42 cellular contexts compared by ENCODE assay signal in genomic region chr4:83214079-83214478, GRCh38.
"Had no signal": no experiment of that assay in that cellular context is flagged by ENCODE, and none has a peak within 500 bp of the region (broad histone marks: within the 10 kb centered on the region; RNA-seq: fewer than 3 reads in every experiment).

No MANE protein-coding gene starts in this region.

- H2AFZ ChIP-seq: PC-9 had no signal

- FAIRE-seq: bronchial epithelial cell, RCC 7860 had no signal

- H3K36me3 ChIP-seq: MG63 had no signal

- H3K4me3 ChIP-seq: MG63, PC-9 had no signal

- H3K9me3 Mint-ChIP-seq: activated naive CD4-positive, alpha-beta T cell treated with anti-CD3 and anti-CD28 coated beads for 36 hours; activated T-helper 17 cell treated with anti-CD3 and anti-CD28 coated beads, Interleukin-2, amount 50 U/mL, for 72 hours had no signal

- H3K9me3 ChIP-seq: MG63 had no signal

- H3K27me3 ChIP-seq: MG63 had no signal

- H3K4me2 ChIP-seq: PC-9 had no signal

- H3K27ac Mint-ChIP-seq: activated CD4-positive, alpha-beta memory T cell treated with anti-CD3 and anti-CD28 coated beads, Interleukin-2, amount 10 ng/mL, durations not matched to agents 7 days and 5 days; activated CD8-positive, alpha-beta memory T cell treated with anti-CD3 and anti-CD28 coated beads, Interleukin-2, amount 10 ng/mL, durations not matched to agents 7 days and 5 days; activated naive CD8-positive, alpha-beta T cell treated with anti-CD3 and anti-CD28 coated beads, Interleukin-2, amount 50 U/mL, for 24 hours; activated T-cell treated with anti-CD3 and anti-CD28 coated beads, Interleukin-2, amount 50 U/mL, for 72 hours; activated T-helper 17 cell treated with anti-CD3 and anti-CD28 coated beads, Interleukin-2, amount 50 U/mL, for 72 hours; brain had no signal

- H3K36me3 Mint-ChIP-seq: activated naive CD8-positive, alpha-beta T cell; brain had no signal

- H3K4me3 Mint-ChIP-seq: activated CD4-positive, alpha-beta memory T cell treated with anti-CD3 and anti-CD28 coated beads, Interleukin-2, amount 10 ng/mL, durations not matched to agents 7 days and 5 days; activated CD8-positive, alpha-beta memory T cell treated with anti-CD3 and anti-CD28 coated beads, Interleukin-2, amount 10 ng/mL, durations not matched to agents 7 days and 5 days; activated naive CD4-positive, alpha-beta T cell treated with anti-CD3 and anti-CD28 coated beads for 36 hours; activated naive CD8-positive, alpha-beta T cell; activated naive CD8-positive, alpha-beta T cell treated with anti-CD3 and anti-CD28 coated beads, Interleukin-2, amount 50 U/mL, for 24 hours; activated T-cell treated with anti-CD3 and anti-CD28 coated beads, Interleukin-2, amount 50 U/mL, for 72 hours; activated T-helper 17 cell treated with anti-CD3 and anti-CD28 coated beads, Interleukin-2, amount 50 U/mL, for 72 hours; brain had no signal

- ATAC-seq: activated CD8-positive, alpha-beta memory T cell treated with anti-CD3 and anti-CD28 coated beads, Interleukin-2, amount 10 ng/mL, durations not matched to agents 7 days and 5 days; activated naive CD8-positive, alpha-beta T cell treated with anti-CD3 and anti-CD28 coated beads, Interleukin-2, amount 50 U/mL, for 24 hours; activated T-cell treated with anti-CD3 and anti-CD28 coated beads, Interleukin-2, amount 50 U/mL, for 72 hours; activated T-helper 17 cell treated with anti-CD3 and anti-CD28 coated beads, Interleukin-2, amount 50 U/mL, for 72 hours; Right ventricle myocardium inferior had no signal

- H3K27me3 Mint-ChIP-seq: activated naive CD8-positive, alpha-beta T cell; activated naive CD8-positive, alpha-beta T cell treated with anti-CD3 and anti-CD28 coated beads, Interleukin-2, amount 50 U/mL, for 24 hours; activated T-helper 17 cell treated with anti-CD3 and anti-CD28 coated beads, Interleukin-2, amount 50 U/mL, for 72 hours; brain had no signal

- H3K27ac ChIP-seq: PC-9, RWPE1, VCaP had no signal

- DNase-seq: activated CD4-positive, alpha-beta memory T cell treated with anti-CD3 and anti-CD28 coated beads, Interleukin-2, amount 10 ng/mL, durations not matched to agents 7 days and 5 days; activated CD4-positive, alpha-beta T cell treated with anti-CD3 and anti-CD28 coated beads for 1 hour; activated CD4-positive, alpha-beta T cell treated with anti-CD3 and anti-CD28 coated beads for 48 hours; activated CD4-positive, CD25-positive, alpha-beta regulatory T cell; activated CD8-positive, alpha-beta memory T cell treated with anti-CD3 and anti-CD28 coated beads for 24 hours; activated CD8-positive, alpha-beta memory T cell treated with anti-CD3 and anti-CD28 coated beads, Interleukin-2, amount 10 ng/mL, durations not matched to agents 7 days and 5 days; activated CD8-positive, alpha-beta memory T cell treated with anti-CD3 and anti-CD28 coated beads, Interleukin-2, amount 50 U/mL, for 48 hours; activated effector memory CD4-positive, alpha-beta T cell treated with anti-CD3 and anti-CD28 coated beads, Interleukin-2, amount 50 U/mL, for 16 hours; activated naive CD4-positive, alpha-beta T cell treated with anti-CD3 and anti-CD28 coated beads for 36 hours; activated naive CD8-positive, alpha-beta T cell treated with anti-CD3 and anti-CD28 coated beads, Interleukin-2, amount 50 U/mL, for 24 hours; activated T-cell treated with anti-CD3 and anti-CD28 coated beads, Interleukin-2, amount 50 U/mL, for 72 hours; anterior cingulate cortex; caudate nucleus; cerebellar nuclear complex; Kasumi-1; MG63; NCI-H1048; NCI-H1105 treated with DMSO at 0.1 percent for 48 hours; NCI-H1436; NCI-H1694; NCI-H1930; NCI-H2081 treated with DMSO at 0.1 percent for 48 hours; NCI-H226; NCI-H446 treated with DMSO at 0.1 percent for 48 hours; NCI-H524; NCI-H69; NCI-H82; NK-92 treated with Interleukin-12 subunit alpha and Interleukin-12 subunit beta, amount 100 ng/mL, for 24 hours; PC-9; SIG-M5; SW 1271; T-helper 1 cell; T-helper 2 cell; T-helper 9 cell had no signal
